Comparison of ENCODE assay signal across 20 cellular contexts in genomic region chrX:119708936-119709335, GRCh38.
DNase-seq lines count a peak whose midpoint lies in the region; ATAC-seq lines count a peak whose summit lies in the region.
"Had no signal": no experiment of that assay in that cellular context is flagged by ENCODE, and none has a peak within 500 bp of the region (broad histone marks: within the 10 kb centered on the region; RNA-seq: fewer than 3 reads in every experiment).

No MANE protein-coding gene starts in this region.

- H3K9me3 ChIP-seq in adipocyte (ENCODE audit: control insufficient read depth, low read length) = no peaks in the 10 kb centered on the region
- H3K9me3 ChIP-seq: BE2C had no signal

- no peaks in the 10 kb centered on the region for H3K36me3 ChIP-seq in adipocyte (ENCODE audit: control insufficient read depth, insufficient read depth, low read length, severe bottlenecking)
- H3K36me3 ChIP-seq: BE2C had no signal

- DNase-seq in GM04504 (ENCODE audit: low read depth) (peak; percentile 28), adipocyte (ENCODE audit: low read depth) (peak; percentile 40), fibroblast of peridontal ligament (ENCODE audit: extremely low read depth) (peak; percentile 31), Ammon's horn (ENCODE audit: low spot score) (no peak), NCI-H1417 treated with DMSO at 0.1 percent for 48 hours (lab: John Stamatoyannopoulos, UW) (no peak), UCSD-AML1 (lab: John Stamatoyannopoulos, UW; ENCODE audit: unreplicated experiment) (no peak)
- DNase-seq: ACHN; BE2C; CD4-positive, CD25-positive, alpha-beta regulatory T cell; COR-L47; DMS 273 treated with DMSO at 0.1 percent for 48 hours; GF-D8; NCI-H1436; NCI-H1930; NCI-H226; NCI-H524 treated with DMSO at 0.1 percent for 48 hours; PC-9; SIG-M5 had no signal

- no peak overlapping the region for H3K9ac ChIP-seq in adipocyte (ENCODE audit: low read length)
- H3K9ac ChIP-seq: KMS-11 had no signal

- peaks cover 4% of the 10 kb centered on the region for H3K4me1 ChIP-seq in adipocyte (ENCODE audit: control insufficient read depth, insufficient read depth, low read length)
- H3K4me1 ChIP-seq: BE2C had no signal

- H3K27me3 ChIP-seq in adipocyte (replicated peaks; ENCODE audit: control insufficient read depth, insufficient read depth, low read length) = peaks cover 7% of the 10 kb centered on the region
- H3K27me3 ChIP-seq: BE2C had no signal

- no peak for ATAC-seq in GM18907 (IDR thresholded peaks at IDR 0.05; ENCODE audit: unreplicated experiment)

- no peak overlapping the region for H3K4me3 ChIP-seq in adipocyte (ENCODE audit: low read length)
- H3K4me3 ChIP-seq: PC-9 had no signal

Comparison
In these comparisons a context has a peak if more than half of its experiments do, and no peak if none do; other contexts are left out.
1. DNase-seq: peak in GM04504 (single experiment), adipocyte (single experiment) and fibroblast of peridontal ligament (single experiment); none in Ammon's horn (single experiment), NCI-H1417 treated with DMSO at 0.1 percent for 48 hours (single experiment) and UCSD-AML1 (single experiment).